In the genomic region with DNA sequence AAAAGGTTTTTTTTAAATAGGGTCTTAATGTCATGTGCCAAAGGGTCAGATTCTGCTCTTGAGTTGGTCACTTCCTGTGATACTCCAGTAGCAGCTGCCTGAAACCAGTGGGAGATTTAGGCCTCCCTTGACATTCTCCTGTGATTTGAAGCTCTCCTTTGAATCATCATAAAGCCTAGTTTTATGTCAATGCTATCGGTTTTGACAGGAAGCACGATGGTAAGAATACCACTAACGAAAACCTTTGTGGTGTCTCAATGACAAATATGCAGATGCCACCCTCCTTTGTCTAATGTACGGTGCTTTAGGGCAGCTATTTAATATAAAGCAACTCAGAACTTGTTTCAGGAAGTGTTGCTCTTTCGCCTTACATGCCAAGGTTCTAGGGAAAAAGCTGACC, we compare ENCODE assay signal across 1 cellular context.
TF ChIP-seq lines count a peak whose summit lies in the region.

No MANE protein-coding gene starts in this region.

TF ChIP-seq in IMR-90, 13 proteins besides CTCF, POLR2A, EP300 and RAD21:
- TF ChIP-seq CEBPB (IDR thresholded peaks at IDR 0.05; ENCODE audit: low read depth, low read length) (no peak), MXI1 (IDR thresholded peaks at IDR 0.05; ENCODE audit: borderline replicate concordance, low read depth, low read length) (no peak), FOS (IDR thresholded peaks at IDR 0.05; ENCODE audit: low read depth, low read length) (no peak), USF2 (IDR thresholded peaks at IDR 0.05; ENCODE audit: low read depth, low read length) (no peak), MAZ (IDR thresholded peaks at IDR 0.05; ENCODE audit: borderline replicate concordance, low read depth, low read length) (no peak), SMC3 (IDR thresholded peaks at IDR 0.05; ENCODE audit: low read depth, low read length) (no peak), BHLHE40 (IDR thresholded peaks at IDR 0.05; ENCODE audit: low read depth, low read length) (no peak), ELK1 (IDR thresholded peaks at IDR 0.05; ENCODE audit: borderline replicate concordance, low read depth, low read length) (no peak), MAFK (IDR thresholded peaks at IDR 0.05; ENCODE audit: low read depth, low read length) (no peak), RFX5 (IDR thresholded peaks at IDR 0.05; ENCODE audit: low read depth, low read length) (no peak), RCOR1 (IDR thresholded peaks at IDR 0.05; ENCODE audit: insufficient replicate concordance, low read length) (no peak), CHD1 (IDR thresholded peaks at IDR 0.05; ENCODE audit: low read depth, low read length) (no peak), NFE2L2 (IDR thresholded peaks at IDR 0.05; ENCODE audit: low read depth, low read length) (no peak)
